ENCODE assay signal across 1 cellular context in the genomic region with DNA sequence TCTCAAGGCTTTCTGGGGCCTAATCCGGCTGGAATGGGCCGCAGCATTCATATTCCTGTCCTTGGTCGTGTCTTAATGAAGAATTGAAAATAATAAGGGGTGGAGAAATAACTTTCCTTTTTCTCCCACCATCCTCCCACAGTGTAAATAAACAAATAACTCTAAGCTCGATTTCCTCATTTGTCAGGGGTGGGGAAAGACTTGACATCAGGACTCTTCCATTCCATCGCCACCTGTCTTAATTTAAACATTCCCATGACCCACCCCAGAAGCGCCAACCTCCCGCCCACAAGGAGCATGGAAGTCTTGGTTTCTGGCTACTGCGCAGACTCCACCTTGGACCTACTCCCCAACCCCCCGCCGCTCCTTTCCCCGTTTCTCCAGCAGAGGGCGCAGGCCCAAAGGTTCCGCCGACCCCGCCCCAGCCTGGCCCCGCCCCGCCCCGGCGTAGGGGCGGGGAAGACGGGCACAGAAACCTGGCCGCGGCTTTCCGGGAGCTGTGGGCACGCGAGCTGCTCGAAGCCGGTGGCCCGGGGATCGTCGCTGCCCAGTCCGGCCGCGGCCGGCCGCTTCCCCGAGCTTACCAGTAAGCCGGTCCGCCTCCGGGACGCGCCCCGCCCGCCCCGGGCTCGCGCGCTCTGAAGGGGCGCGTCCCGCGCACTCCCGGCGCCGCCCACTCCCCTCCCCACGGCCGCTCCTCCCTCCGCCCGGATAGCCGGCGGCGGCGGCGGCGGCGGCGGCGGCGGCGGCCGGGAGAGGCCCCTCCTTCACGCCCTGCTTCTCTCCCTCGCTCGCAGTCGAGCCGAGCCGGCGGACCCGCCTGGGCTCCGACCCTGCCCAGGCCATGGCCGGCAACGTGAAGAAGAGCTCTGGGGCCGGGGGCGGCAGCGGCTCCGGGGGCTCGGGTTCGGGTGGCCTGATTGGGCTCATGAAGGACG.
TF ChIP-seq lines count a peak whose summit lies in the region.

A gene (plus strand): TSS at position 766 of the 938 bp plus-strand sequence. CDS start 79 bp downstream, at position 845.

TF ChIP-seq in HepG2, 621 proteins besides CTCF, POLR2A, EP300 and RAD21 (continued from another document and continues in another):
- TF ChIP-seq, protein P1, sequence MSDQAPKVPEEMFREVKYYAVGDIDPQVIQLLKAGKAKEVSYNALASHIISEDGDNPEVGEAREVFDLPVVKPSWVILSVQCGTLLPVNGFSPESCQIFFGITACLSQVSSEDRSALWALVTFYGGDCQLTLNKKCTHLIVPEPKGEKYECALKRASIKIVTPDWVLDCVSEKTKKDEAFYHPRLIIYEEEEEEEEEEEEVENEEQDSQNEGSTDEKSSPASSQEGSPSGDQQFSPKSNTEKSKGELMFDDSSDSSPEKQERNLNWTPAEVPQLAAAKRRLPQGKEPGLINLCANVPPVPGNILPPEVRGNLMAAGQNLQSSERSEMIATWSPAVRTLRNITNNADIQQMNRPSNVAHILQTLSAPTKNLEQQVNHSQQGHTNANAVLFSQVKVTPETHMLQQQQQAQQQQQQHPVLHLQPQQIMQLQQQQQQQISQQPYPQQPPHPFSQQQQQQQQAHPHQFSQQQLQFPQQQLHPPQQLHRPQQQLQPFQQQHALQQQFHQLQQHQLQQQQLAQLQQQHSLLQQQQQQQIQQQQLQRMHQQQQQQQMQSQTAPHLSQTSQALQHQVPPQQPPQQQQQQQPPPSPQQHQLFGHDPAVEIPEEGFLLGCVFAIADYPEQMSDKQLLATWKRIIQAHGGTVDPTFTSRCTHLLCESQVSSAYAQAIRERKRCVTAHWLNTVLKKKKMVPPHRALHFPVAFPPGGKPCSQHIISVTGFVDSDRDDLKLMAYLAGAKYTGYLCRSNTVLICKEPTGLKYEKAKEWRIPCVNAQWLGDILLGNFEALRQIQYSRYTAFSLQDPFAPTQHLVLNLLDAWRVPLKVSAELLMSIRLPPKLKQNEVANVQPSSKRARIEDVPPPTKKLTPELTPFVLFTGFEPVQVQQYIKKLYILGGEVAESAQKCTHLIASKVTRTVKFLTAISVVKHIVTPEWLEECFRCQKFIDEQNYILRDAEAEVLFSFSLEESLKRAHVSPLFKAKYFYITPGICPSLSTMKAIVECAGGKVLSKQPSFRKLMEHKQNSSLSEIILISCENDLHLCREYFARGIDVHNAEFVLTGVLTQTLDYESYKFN (CRISPR knock-in tag; conservative IDR thresholded peaks at IDR 0.05), result no peak
- no peak for TF ChIP-seq MAFK (conservative IDR thresholded peaks at IDR 0.05 in 1 of 2, IDR thresholded peaks at IDR 0.05 in 1 of 2; ENCODE audit: low read length in 2 of 2)
- TF ChIP-seq ZNF547 (CRISPR knock-in tag; IDR thresholded peaks at IDR 0.05), result peak; percentile 30; the same call in 1 of the 2 replicates
- peak; percentile 51 for TF ChIP-seq SKI (IDR thresholded peaks at IDR 0.05; ENCODE audit: partially characterized antibody)
- no peak for TF ChIP-seq ZNF12 (CRISPR knock-in tag; IDR thresholded peaks at IDR 0.05)
- peak; percentile 57; the same call in 1 of the 2 replicates for TF ChIP-seq TBX2 (CRISPR knock-in tag; IDR thresholded peaks at IDR 0.05; ENCODE audit: borderline replicate concordance)
- TF ChIP-seq, protein P2, sequence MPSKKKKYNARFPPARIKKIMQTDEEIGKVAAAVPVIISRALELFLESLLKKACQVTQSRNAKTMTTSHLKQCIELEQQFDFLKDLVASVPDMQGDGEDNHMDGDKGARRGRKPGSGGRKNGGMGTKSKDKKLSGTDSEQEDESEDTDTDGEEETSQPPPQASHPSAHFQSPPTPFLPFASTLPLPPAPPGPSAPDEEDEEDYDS (CRISPR knock-in tag; IDR thresholded peaks at IDR 0.05), result 0 out of 2 replicates have a peak, but pooled peaks have one; percentile 36
- TF ChIP-seq TP53 (CRISPR knock-in tag; conservative IDR thresholded peaks at IDR 0.05), result no peak
- TF ChIP-seq, protein P3, sequence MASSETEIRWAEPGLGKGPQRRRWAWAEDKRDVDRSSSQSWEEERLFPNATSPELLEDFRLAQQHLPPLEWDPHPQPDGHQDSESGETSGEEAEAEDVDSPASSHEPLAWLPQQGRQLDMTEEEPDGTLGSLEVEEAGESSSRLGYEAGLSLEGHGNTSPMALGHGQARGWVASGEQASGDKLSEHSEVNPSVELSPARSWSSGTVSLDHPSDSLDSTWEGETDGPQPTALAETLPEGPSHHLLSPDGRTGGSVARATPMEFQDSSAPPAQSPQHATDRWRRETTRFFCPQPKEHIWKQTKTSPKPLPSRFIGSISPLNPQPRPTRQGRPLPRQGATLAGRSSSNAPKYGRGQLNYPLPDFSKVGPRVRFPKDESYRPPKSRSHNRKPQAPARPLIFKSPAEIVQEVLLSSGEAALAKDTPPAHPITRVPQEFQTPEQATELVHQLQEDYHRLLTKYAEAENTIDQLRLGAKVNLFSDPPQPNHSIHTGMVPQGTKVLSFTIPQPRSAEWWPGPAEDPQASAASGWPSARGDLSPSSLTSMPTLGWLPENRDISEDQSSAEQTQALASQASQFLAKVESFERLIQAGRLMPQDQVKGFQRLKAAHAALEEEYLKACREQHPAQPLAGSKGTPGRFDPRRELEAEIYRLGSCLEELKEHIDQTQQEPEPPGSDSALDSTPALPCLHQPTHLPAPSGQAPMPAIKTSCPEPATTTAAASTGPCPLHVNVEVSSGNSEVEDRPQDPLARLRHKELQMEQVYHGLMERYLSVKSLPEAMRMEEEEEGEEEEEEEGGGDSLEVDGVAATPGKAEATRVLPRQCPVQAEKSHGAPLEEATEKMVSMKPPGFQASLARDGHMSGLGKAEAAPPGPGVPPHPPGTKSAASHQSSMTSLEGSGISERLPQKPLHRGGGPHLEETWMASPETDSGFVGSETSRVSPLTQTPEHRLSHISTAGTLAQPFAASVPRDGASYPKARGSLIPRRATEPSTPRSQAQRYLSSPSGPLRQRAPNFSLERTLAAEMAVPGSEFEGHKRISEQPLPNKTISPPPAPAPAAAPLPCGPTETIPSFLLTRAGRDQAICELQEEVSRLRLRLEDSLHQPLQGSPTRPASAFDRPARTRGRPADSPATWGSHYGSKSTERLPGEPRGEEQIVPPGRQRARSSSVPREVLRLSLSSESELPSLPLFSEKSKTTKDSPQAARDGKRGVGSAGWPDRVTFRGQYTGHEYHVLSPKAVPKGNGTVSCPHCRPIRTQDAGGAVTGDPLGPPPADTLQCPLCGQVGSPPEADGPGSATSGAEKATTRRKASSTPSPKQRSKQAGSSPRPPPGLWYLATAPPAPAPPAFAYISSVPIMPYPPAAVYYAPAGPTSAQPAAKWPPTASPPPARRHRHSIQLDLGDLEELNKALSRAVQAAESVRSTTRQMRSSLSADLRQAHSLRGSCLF (CRISPR knock-in tag; IDR thresholded peaks at IDR 0.05; ENCODE audit: borderline replicate concordance), result no peak
- 0 out of 2 replicates have a peak, but pooled peaks have one; percentile 22 for TF ChIP-seq ZNF136 (CRISPR knock-in tag; IDR thresholded peaks at IDR 0.05; ENCODE audit: low read depth)
- TF ChIP-seq, protein P4, sequence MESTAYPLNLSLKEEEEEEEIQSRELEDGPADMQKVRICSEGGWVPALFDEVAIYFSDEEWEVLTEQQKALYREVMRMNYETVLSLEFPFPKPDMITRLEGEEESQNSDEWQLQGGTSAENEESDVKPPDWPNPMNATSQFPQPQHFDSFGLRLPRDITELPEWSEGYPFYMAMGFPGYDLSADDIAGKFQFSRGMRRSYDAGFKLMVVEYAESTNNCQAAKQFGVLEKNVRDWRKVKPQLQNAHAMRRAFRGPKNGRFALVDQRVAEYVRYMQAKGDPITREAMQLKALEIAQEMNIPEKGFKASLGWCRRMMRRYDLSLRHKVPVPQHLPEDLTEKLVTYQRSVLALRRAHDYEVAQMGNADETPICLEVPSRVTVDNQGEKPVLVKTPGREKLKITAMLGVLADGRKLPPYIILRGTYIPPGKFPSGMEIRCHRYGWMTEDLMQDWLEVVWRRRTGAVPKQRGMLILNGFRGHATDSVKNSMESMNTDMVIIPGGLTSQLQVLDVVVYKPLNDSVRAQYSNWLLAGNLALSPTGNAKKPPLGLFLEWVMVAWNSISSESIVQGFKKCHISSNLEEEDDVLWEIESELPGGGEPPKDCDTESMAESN (CRISPR knock-in tag; conservative IDR thresholded peaks at IDR 0.05), result peak; percentile 76; the same call in 1 of the 2 replicates
- TF ChIP-seq MYC (CRISPR knock-in tag; IDR thresholded peaks at IDR 0.05; ENCODE audit: borderline replicate concordance), result peak; percentile 17; the same call in 1 of the 2 replicates
- TF ChIP-seq SP4 (CRISPR knock-in tag; IDR thresholded peaks at IDR 0.05), result peak; percentile 80
- TF ChIP-seq, protein P5, sequence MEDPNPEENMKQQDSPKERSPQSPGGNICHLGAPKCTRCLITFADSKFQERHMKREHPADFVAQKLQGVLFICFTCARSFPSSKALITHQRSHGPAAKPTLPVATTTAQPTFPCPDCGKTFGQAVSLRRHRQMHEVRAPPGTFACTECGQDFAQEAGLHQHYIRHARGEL (CRISPR knock-in tag; IDR thresholded peaks at IDR 0.05), result no peak
- TF ChIP-seq SOX6 (IDR thresholded peaks at IDR 0.05), result no peak
- TF ChIP-seq SOX6 (CRISPR knock-in tag; IDR thresholded peaks at IDR 0.05), result 0 out of 2 replicates have a peak, but pooled peaks have one; percentile 32
- peak; percentile 71 for TF ChIP-seq AGO2 (optimal IDR thresholded peaks at IDR 0.05; ENCODE audit: low read depth, low read length)
- TF ChIP-seq ADNP (CRISPR knock-in tag; IDR thresholded peaks at IDR 0.05), result no peak
- 0 out of 2 replicates have a peak, but pooled peaks have one; percentile 15 for TF ChIP-seq ZNF816 (CRISPR knock-in tag; IDR thresholded peaks at IDR 0.05; ENCODE audit: borderline replicate concordance)
- TF ChIP-seq SRY (CRISPR knock-in tag; IDR thresholded peaks at IDR 0.05), result 0 out of 2 replicates have a peak, but pooled peaks have one; percentile 12
- no peak for TF ChIP-seq HNRNPK (IDR thresholded peaks at IDR 0.05; ENCODE audit: low read depth, low read length, poor library complexity, severe bottlenecking)
- peak; percentile 89 for TF ChIP-seq ZNF563 (CRISPR knock-in tag; IDR thresholded peaks at IDR 0.05)
- peak; percentile 91 for TF ChIP-seq MAZ (IDR thresholded peaks at IDR 0.05; ENCODE audit: borderline replicate concordance, low read depth, low read length)
- TF ChIP-seq MAZ (CRISPR knock-in tag; IDR thresholded peaks at IDR 0.05; ENCODE audit: low read depth), result no peak; the same call in 1 of the 2 replicates
- no peak for TF ChIP-seq ZNF737 (CRISPR knock-in tag; IDR thresholded peaks at IDR 0.05; ENCODE audit: borderline replicate concordance)
- TF ChIP-seq, protein P6, sequence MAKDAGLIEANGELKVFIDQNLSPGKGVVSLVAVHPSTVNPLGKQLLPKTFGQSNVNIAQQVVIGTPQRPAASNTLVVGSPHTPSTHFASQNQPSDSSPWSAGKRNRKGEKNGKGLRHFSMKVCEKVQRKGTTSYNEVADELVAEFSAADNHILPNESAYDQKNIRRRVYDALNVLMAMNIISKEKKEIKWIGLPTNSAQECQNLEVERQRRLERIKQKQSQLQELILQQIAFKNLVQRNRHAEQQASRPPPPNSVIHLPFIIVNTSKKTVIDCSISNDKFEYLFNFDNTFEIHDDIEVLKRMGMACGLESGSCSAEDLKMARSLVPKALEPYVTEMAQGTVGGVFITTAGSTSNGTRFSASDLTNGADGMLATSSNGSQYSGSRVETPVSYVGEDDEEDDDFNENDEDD (CRISPR knock-in tag; IDR thresholded peaks at IDR 0.05; ENCODE audit: borderline replicate concordance), result peak; percentile 11; the same call in 1 of the 2 replicates
- no peak for TF ChIP-seq ZNF83 (CRISPR knock-in tag; IDR thresholded peaks at IDR 0.05; ENCODE audit: borderline replicate concordance)
- TF ChIP-seq LCORL (IDR thresholded peaks at IDR 0.05), result no peak
- peak; percentile 42; the same call in 1 of the 2 replicates for TF ChIP-seq LCORL (CRISPR knock-in tag; IDR thresholded peaks at IDR 0.05)
- TF ChIP-seq ZNF430 (CRISPR knock-in tag; IDR thresholded peaks at IDR 0.05), result 0 out of 2 replicates have a peak, but pooled peaks have one; percentile 8
- no peak for TF ChIP-seq EEA1 (CRISPR knock-in tag; IDR thresholded peaks at IDR 0.05; ENCODE audit: borderline replicate concordance)
- TF ChIP-seq SRF (IDR thresholded peaks at IDR 0.05; ENCODE audit: low read depth, low read length), result 0 out of 2 replicates have a peak, but pooled peaks have one; percentile 9
- TF ChIP-seq, protein P7, sequence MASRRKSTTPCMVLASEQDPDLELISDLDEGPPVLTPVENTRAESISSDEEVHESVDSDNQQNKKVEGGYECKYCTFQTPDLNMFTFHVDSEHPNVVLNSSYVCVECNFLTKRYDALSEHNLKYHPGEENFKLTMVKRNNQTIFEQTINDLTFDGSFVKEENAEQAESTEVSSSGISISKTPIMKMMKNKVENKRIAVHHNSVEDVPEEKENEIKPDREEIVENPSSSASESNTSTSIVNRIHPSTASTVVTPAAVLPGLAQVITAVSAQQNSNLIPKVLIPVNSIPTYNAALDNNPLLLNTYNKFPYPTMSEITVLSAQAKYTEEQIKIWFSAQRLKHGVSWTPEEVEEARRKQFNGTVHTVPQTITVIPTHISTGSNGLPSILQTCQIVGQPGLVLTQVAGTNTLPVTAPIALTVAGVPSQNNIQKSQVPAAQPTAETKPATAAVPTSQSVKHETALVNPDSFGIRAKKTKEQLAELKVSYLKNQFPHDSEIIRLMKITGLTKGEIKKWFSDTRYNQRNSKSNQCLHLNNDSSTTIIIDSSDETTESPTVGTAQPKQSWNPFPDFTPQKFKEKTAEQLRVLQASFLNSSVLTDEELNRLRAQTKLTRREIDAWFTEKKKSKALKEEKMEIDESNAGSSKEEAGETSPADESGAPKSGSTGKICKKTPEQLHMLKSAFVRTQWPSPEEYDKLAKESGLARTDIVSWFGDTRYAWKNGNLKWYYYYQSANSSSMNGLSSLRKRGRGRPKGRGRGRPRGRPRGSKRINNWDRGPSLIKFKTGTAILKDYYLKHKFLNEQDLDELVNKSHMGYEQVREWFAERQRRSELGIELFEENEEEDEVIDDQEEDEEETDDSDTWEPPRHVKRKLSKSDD (CRISPR knock-in tag; IDR thresholded peaks at IDR 0.05; ENCODE audit: low read depth), result no peak
- TF ChIP-seq, protein P8, sequence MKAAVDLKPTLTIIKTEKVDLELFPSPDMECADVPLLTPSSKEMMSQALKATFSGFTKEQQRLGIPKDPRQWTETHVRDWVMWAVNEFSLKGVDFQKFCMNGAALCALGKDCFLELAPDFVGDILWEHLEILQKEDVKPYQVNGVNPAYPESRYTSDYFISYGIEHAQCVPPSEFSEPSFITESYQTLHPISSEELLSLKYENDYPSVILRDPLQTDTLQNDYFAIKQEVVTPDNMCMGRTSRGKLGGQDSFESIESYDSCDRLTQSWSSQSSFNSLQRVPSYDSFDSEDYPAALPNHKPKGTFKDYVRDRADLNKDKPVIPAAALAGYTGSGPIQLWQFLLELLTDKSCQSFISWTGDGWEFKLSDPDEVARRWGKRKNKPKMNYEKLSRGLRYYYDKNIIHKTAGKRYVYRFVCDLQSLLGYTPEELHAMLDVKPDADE (CRISPR knock-in tag; IDR thresholded peaks at IDR 0.05), result no peak
